8 cellular contexts compared by ENCODE assay signal in the genomic region with DNA sequence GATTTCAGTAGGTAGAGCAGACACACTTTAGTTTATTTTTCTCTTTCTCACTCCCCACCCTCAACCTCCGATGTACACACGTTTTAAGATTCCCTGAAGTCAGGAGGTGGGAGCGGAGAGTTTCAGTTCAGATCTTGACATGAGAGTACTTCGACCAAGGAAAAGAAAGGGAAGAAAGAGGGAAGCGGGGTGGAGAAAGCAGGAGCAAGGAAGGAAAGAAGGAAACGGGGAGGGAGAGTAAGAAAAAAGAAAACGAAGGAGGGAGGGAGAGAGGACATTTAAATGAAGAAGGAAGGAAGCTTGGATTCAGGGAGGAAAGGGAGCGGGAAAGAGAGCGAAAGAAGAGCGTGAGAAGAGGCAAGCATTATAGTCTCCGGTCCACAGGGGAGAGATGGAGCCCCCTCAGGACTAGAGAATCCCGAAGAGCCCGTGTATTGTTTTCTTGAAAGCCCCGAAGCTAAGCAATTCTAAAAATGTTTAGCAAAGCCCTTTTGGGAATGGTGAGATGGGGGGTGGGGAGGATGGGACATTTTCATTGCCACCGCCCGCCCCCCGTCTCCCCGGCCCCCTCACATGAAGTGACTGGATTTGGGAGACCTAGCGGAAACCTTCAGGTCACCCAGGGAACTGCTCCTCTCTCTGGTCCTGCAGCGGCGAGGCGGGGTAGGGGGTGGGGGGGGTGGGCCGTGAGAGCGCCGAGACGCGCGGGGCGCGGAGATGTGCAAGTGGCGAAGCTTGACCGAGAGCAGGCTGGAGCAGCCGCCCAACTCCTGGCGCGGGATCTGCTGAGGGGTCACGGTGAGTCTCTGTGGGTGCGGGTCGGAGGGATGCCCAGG. TPM values are rescaled to one million over a fixed set of nuclear protein-coding genes. Genes with fewer than 3 reads are reported as not detected.
A peak's percentile ranks its signal among the peaks of the same experiment; 100 is the strongest.
DNase-seq lines count a peak whose midpoint lies in the region; ATAC-seq and TF ChIP-seq lines count a peak whose summit lies in the region.

No MANE protein-coding gene starts in this region.

- POLR2A ChIA-PET in CD8-positive, alpha-beta memory T cell (lab: Charles Lee): no interaction called here
- POLR2A ChIA-PET in PC-9 (lab: Charles Lee; ENCODE audit: unreplicated experiment): interaction anchor here (0.7 kb wide), 1 partner anchor 123 kb away, joined by 3 read pairs; no protein-coding TSS in a partner anchor

- H4K20me1 ChIP-seq in PC-9 (ENCODE audit: insufficient read depth): no peaks in the 10 kb centered on the region
- no peaks in the 10 kb centered on the region for H4K20me1 ChIP-seq in osteoblast (ENCODE audit: insufficient read depth, low read length)

- no peaks in the 10 kb centered on the region for H3K79me2 ChIP-seq in PC-9 (ENCODE audit: low read depth)
- peaks cover 34% of the 10 kb centered on the region for H3K79me2 ChIP-seq in osteoblast (ENCODE audit: insufficient read depth, low read length)

- H3K9me2 ChIP-seq in PC-9 (ENCODE audit: insufficient read depth): no peaks in the 10 kb centered on the region

- H3K27me3 ChIP-seq in CD8-positive, alpha-beta memory T cell (ENCODE audit: insufficient read depth, low read length, poor library complexity, severe bottlenecking): peaks cover 6% of the 10 kb centered on the region
- H3K27me3 ChIP-seq in PC-9 (ENCODE audit: insufficient read depth, low read depth) (peaks cover 17% of the 10 kb centered on the region; the same call in 1 of the 2 replicates), osteoblast (ENCODE audit: insufficient read depth, low read length) (no peaks in the 10 kb centered on the region)

- no peaks in the 10 kb centered on the region for H3K36me3 ChIP-seq in CD8-positive, alpha-beta memory T cell (ENCODE audit: insufficient read depth, low read length)
- H3K36me3 ChIP-seq in PC-9 (ENCODE audit: low read depth) (no peaks in the 10 kb centered on the region), osteoblast (ENCODE audit: insufficient read depth, low read length) (no peaks in the 10 kb centered on the region)

- no peaks in the 10 kb centered on the region for H3F3A ChIP-seq in PC-9 (ENCODE audit: insufficient read depth, low read depth)

- intact Hi-C loops in PC-9 (cut with micrococcal nuclease; ENCODE audit: unreplicated experiment): no loop called here

- CTCF ChIA-PET in CD8-positive, alpha-beta memory T cell (lab: Charles Lee): no interaction called here
- CTCF ChIA-PET in PC-9 (lab: Charles Lee): interaction anchor here (0.6 kb wide), 1 partner anchor 394 kb away, joined by 18 read pairs; no protein-coding TSS in a partner anchor

- peak overlapping the region in 4 of 7 donors; percentile 10 to 56 (median 18) for H3K4me3 Mint-ChIP-seq in CD8-positive, alpha-beta memory T cell

- BruUV-seq in PC-9 (replicated peaks; lab: Mats Ljungman, UMichigan): no TSS peak

- H2AFZ ChIP-seq in PC-9 (peak overlapping the region; percentile 77), osteoblast (ENCODE audit: low read length) (peak overlapping the region; percentile 97)

- DNase-seq in CD8-positive, alpha-beta memory T cell: no peak
- DNase-seq in PC-9: no peak
- peak; percentile 70 for DNase-seq in fibroblast of pulmonary artery (ENCODE audit: low read depth)
- peak; percentile 74 for DNase-seq in osteoblast (ENCODE audit: insufficient read length, low spot score, missing footprints)

- ATAC-seq in HG03159 (IDR thresholded peaks at IDR 0.05; ENCODE audit: unreplicated experiment) (no peak), GM21528 (IDR thresholded peaks at IDR 0.05; ENCODE audit: low FRiP score, unreplicated experiment) (no peak), GM18517 (IDR thresholded peaks at IDR 0.05; ENCODE audit: unreplicated experiment) (no peak), GM18868 (IDR thresholded peaks at IDR 0.05; ENCODE audit: unreplicated experiment) (no peak)

- H3K4me2 ChIP-seq in PC-9 (peak overlapping the region; percentile 70), osteoblast (ENCODE audit: insufficient read depth, low read length) (peak overlapping the region; percentile 99)

- peaks cover 23 to 34% of the 10 kb centered on the region in 2 donors for H3K27me3 Mint-ChIP-seq in CD8-positive, alpha-beta memory T cell

- H3K27ac Mint-ChIP-seq in CD8-positive, alpha-beta memory T cell: no peak overlapping the region

- peak overlapping the region; percentile 11 for H3K27ac ChIP-seq in CD8-positive, alpha-beta memory T cell (ENCODE audit: low read depth, low read length)
- no peak overlapping the region for H3K27ac ChIP-seq in PC-9
- peak overlapping the region; percentile 42 for H3K27ac ChIP-seq in osteoblast (ENCODE audit: low read depth, low read length)

- H3K9me3 ChIP-seq in CD8-positive, alpha-beta memory T cell (ENCODE audit: low read length): no peaks in the 10 kb centered on the region
- H3K9me3 ChIP-seq in PC-9 (ENCODE audit: insufficient read depth, low read depth) (peaks cover 5% of the 10 kb centered on the region; the same call in 1 of the 2 replicates), osteoblast (ENCODE audit: low read depth, low read length) (no peaks in the 10 kb centered on the region)

- H3K4me3 ChIP-seq in CD8-positive, alpha-beta memory T cell (ENCODE audit: low read length): no peak overlapping the region
- H3K4me3 ChIP-seq in PC-9 (peak overlapping the region; percentile 47; the same call in 1 of the 2 replicates), fibroblast of pulmonary artery (replicated peaks; ENCODE audit: low read depth, low read length) (peak overlapping the region; percentile 75), osteoblast (ENCODE audit: insufficient read depth, low read length) (peak overlapping the region; percentile 89)

- no peaks in the 10 kb centered on the region for H3K36me3 Mint-ChIP-seq in CD8-positive, alpha-beta memory T cell

- peaks cover 6 to 10% (median 10%) of the 10 kb centered on the region in 3 donors for H3K4me1 Mint-ChIP-seq in CD8-positive, alpha-beta memory T cell

- peaks cover 5 to 12% (median 7%) of the 10 kb centered on the region in 5 donors for H3K9me3 Mint-ChIP-seq in CD8-positive, alpha-beta memory T cell

- TF ChIP-seq CTCF in PC-9 (conservative IDR thresholded peaks at IDR 0.05): no peak
- no peak for TF ChIP-seq CTCF in fibroblast of pulmonary artery (IDR thresholded peaks at IDR 0.05; ENCODE audit: low read length, missing control alignments)
- no peak for TF ChIP-seq CTCF in osteoblast (IDR thresholded peaks at IDR 0.05; ENCODE audit: extremely low read depth, low read depth, low read length)

- H3K4me1 ChIP-seq in CD8-positive, alpha-beta memory T cell (ENCODE audit: insufficient read depth, low read length): no peaks in the 10 kb centered on the region
- H3K4me1 ChIP-seq in PC-9 (replicated peaks; ENCODE audit: insufficient read depth) (peaks cover 6% of the 10 kb centered on the region; the same call in 1 of the 2 replicates), osteoblast (ENCODE audit: insufficient read depth, low read length) (peaks cover 10% of the 10 kb centered on the region)

RNA-seq across cellular contexts. Expression of gene MME, which starts 0.9 kb away (rescaled TPM):
- under 1 TPM in 1 of 2 experiments, not detected in 1; 0.04 TPM for total RNA-seq in CD8-positive, alpha-beta memory T cell
- polyA plus RNA-seq in CD8-positive, alpha-beta memory T cell: 1.4 TPM
- total RNA-seq in PC-9 (2021): 1.7 and 2.1 TPM in 2 replicates
- 102 and 261 TPM in 2 replicates for total RNA-seq in osteoblast

Comparison
In these comparisons a context has a peak if more than half of its experiments do, and no peak if none do; other contexts are left out.
1. DNase-seq: peak in fibroblast of pulmonary artery (single experiment) and osteoblast (single experiment); none in CD8-positive, alpha-beta memory T cell (0 of 5) and PC-9 (0 of 2).
2. RNA of gene MME, which starts 0.9 kb away (total RNA-seq): 102 to 261 TPM in osteoblast; 1.7 to 2.1 TPM in PC-9 and 0.04 TPM in CD8-positive, alpha-beta memory T cell; every median in the first group is over 10 times any median in the second.